15 cellular contexts compared by ENCODE assay signal in genomic region chr14:104549536-104550339, GRCh38. TPM values are rescaled to one million over a fixed set of nuclear protein-coding genes. Genes with fewer than 3 reads are reported as not detected.
DNase-seq lines count a peak whose midpoint lies in the region; ATAC-seq and TF ChIP-seq lines count a peak whose summit lies in the region.
"Had no signal": no experiment of that assay in that cellular context is flagged by ENCODE, and none has a peak within 500 bp of the region (broad histone marks: within the 10 kb centered on the region; RNA-seq: fewer than 3 reads in every experiment).

No MANE protein-coding gene starts in this region.

- H3K36me3 Mint-ChIP-seq in natural killer cell, result no peaks in the 10 kb centered on the region
- no peaks in the 10 kb centered on the region for H3K36me3 Mint-ChIP-seq in natural killer cell treated with Interleukin-12 subunit alpha and Interleukin-12 subunit beta and Interleukin-15 and Interleukin-18, amount 100 ng/mL, for 72 hours
- H3K36me3 Mint-ChIP-seq in WTC11, result no peaks in the 10 kb centered on the region
- H3K36me3 Mint-ChIP-seq in Caco-2 (ENCODE audit: insufficient read depth, unreplicated experiment), result no peaks in the 10 kb centered on the region

- no peak for ATAC-seq in natural killer cell
- no peak for ATAC-seq in natural killer cell treated with Interleukin-12 subunit alpha and Interleukin-12 subunit beta and Interleukin-15 and Interleukin-18, amount 100 ng/mL, for 72 hours
- ATAC-seq in WTC11, result no peak
- ATAC-seq: GM12878 had no signal

- H3K4me1 Mint-ChIP-seq in natural killer cell (no peaks in the 10 kb centered on the region), WTC11 (peaks cover 6% of the 10 kb centered on the region), Caco-2 (ENCODE audit: low read depth, unreplicated experiment) (peaks cover 4% of the 10 kb centered on the region)
- no peaks in the 10 kb centered on the region for H3K4me1 Mint-ChIP-seq in natural killer cell treated with Interleukin-12 subunit alpha and Interleukin-12 subunit beta and Interleukin-15 and Interleukin-18, amount 100 ng/mL, for 72 hours (ENCODE audit: low read depth in 2 of 2)

- H3K4me3 Mint-ChIP-seq in natural killer cell (no peak overlapping the region), WTC11 (no peak overlapping the region), Caco-2 (ENCODE audit: unreplicated experiment) (no peak overlapping the region)
- H3K4me3 Mint-ChIP-seq in natural killer cell treated with Interleukin-12 subunit alpha and Interleukin-12 subunit beta and Interleukin-15 and Interleukin-18, amount 100 ng/mL, for 72 hours, result no peak overlapping the region

- no peaks in the 10 kb centered on the region for H3K36me3 ChIP-seq in Caco-2 (ENCODE audit: control insufficient read depth, insufficient read depth, low read length)
- H3K36me3 ChIP-seq: BLaER1 had no signal

- POLR2A ChIA-PET in WTC11 (lab: Charles Lee) (no interaction called here), Caco-2 (lab: Charles Lee) (no interaction called here)

- intact Hi-C loops in natural killer cell (cut with micrococcal nuclease) (no loop called here), Caco-2 (cut with micrococcal nuclease; ENCODE audit: unreplicated experiment) (no loop called here)

- H3K27me3 ChIP-seq in Caco-2 (replicated peaks; ENCODE audit: control insufficient read depth, insufficient read depth, low read length), result peaks cover 5% of the 10 kb centered on the region
- H3K27me3 ChIP-seq: BLaER1 had no signal

- H3K27me3 Mint-ChIP-seq in natural killer cell (ENCODE audit: low read depth in 2 of 2) (peaks cover 4 to 5% of the 10 kb centered on the region in 2 donors), WTC11 (ENCODE audit: low read depth) (no peaks in the 10 kb centered on the region), Caco-2 (ENCODE audit: insufficient read depth, unreplicated experiment) (peaks cover 43% of the 10 kb centered on the region)
- peaks cover 4 to 7% of the 10 kb centered on the region in 2 donors for H3K27me3 Mint-ChIP-seq in natural killer cell treated with Interleukin-12 subunit alpha and Interleukin-12 subunit beta and Interleukin-15 and Interleukin-18, amount 100 ng/mL, for 72 hours

- H3K9me3 ChIP-seq in Caco-2, result peaks cover 5% of the 10 kb centered on the region; the same call in 1 of the 2 replicates
- H3K9me3 ChIP-seq: BLaER1 had no signal

- H3K4me1 ChIP-seq in Caco-2, result no peaks in the 10 kb centered on the region

- TF ChIP-seq CTCF in natural killer cell (IDR thresholded peaks at IDR 0.05) (no peak), WTC11 (IDR thresholded peaks at IDR 0.05) (no peak), Caco-2 (IDR thresholded peaks at IDR 0.05; ENCODE audit: insufficient read depth in 1 of 2, low read depth in 1 of 2, low read length in 1 of 2, severe bottlenecking in 1 of 2, unreplicated experiment in 1 of 2) (no peak)

- DNase-seq in natural killer cell (peak; percentile 6), WTC11 (ENCODE audit: low spot score) (no peak), mesenteric fat pad (ENCODE audit: low spot score) (peak; percentile 73), ureter (ENCODE audit: low spot score) (peak; percentile 13), SHP77 (lab: John Stamatoyannopoulos, UW) (no peak), Caco-2 (no peak), NCI-H1436 (lab: John Stamatoyannopoulos, UW) (no peak)
- no peak for DNase-seq in natural killer cell treated with Interleukin-12 subunit alpha and Interleukin-12 subunit beta and Interleukin-15 and Interleukin-18, amount 100 ng/mL, for 72 hours (ENCODE audit: low spot score)
- DNase-seq: DMS53, NCI-H345, NCI-H526 treated with DMSO at 0.1 percent for 48 hours had no signal

- H3K4me3 ChIP-seq in Caco-2 (ENCODE audit: low read depth, low read length), result no peak overlapping the region
- H3K4me3 ChIP-seq: BLaER1, GM12878 had no signal

- no TSS peak for BruUV-seq in Caco-2 (replicated peaks; lab: Mats Ljungman, UMichigan)

- no peaks in the 10 kb centered on the region for H3K9me3 Mint-ChIP-seq in natural killer cell
- H3K9me3 Mint-ChIP-seq in natural killer cell treated with Interleukin-12 subunit alpha and Interleukin-12 subunit beta and Interleukin-15 and Interleukin-18, amount 100 ng/mL, for 72 hours, result no peaks in the 10 kb centered on the region
- H3K9me3 Mint-ChIP-seq in WTC11, result peaks cover 7% of the 10 kb centered on the region; the same call in 1 of the 2 replicates
- no peaks in the 10 kb centered on the region for H3K9me3 Mint-ChIP-seq in Caco-2 (ENCODE audit: unreplicated experiment)

- H3K27ac Mint-ChIP-seq in natural killer cell (no peak overlapping the region), WTC11 (no peak overlapping the region), Caco-2 (ENCODE audit: unreplicated experiment) (no peak overlapping the region)
- H3K27ac Mint-ChIP-seq in natural killer cell treated with Interleukin-12 subunit alpha and Interleukin-12 subunit beta and Interleukin-15 and Interleukin-18, amount 100 ng/mL, for 72 hours, result no peak overlapping the region

- CTCF ChIA-PET in WTC11 (lab: Charles Lee), result no interaction called here
- CTCF ChIA-PET in Caco-2 (lab: Charles Lee), result no interaction called here

TF ChIP-seq in WTC11, 78 proteins besides CTCF, POLR2A, EP300 and RAD21:
- no peak for TF ChIP-seq ZBTB43 (CRISPR knock-in tag; IDR thresholded peaks at IDR 0.05)
- TF ChIP-seq GTF2I (CRISPR knock-in tag; conservative IDR thresholded peaks at IDR 0.05), result peak; percentile 96

RNA-seq across cellular contexts. Expression of gene C14orf180, which starts 29.8 kb away (rescaled TPM):
- not detected for total RNA-seq in natural killer cell
- total RNA-seq in natural killer cell treated with Interleukin-12 subunit alpha and Interleukin-12 subunit beta and Interleukin-15 and Interleukin-18, amount 100 ng/mL, for 72 hours, result not detected
- not detected in 3 replicates for total RNA-seq in WTC11 (2021)
- 25.5 TPM for total RNA-seq in mesenteric fat pad
- 1.7 TPM for total RNA-seq in ureter
- total RNA-seq in Caco-2 (2022), result not detected in 2 replicates
- total RNA-seq: G401, GM12878, SK-MEL-5 had no signal

RNA-seq across cellular contexts. Expression of gene TMEM179, which starts 54.8 kb away (rescaled TPM):
- total RNA-seq in natural killer cell (not detected), WTC11 (2021) (2.4 to 3.9 TPM (median 3.6 TPM) in 3 replicates), mesenteric fat pad (not detected), ureter (0.86 TPM), Caco-2 (2022) (not detected in 2 replicates)
- under 1 TPM; 0.48 to 0.84 TPM for total RNA-seq in natural killer cell treated with Interleukin-12 subunit alpha and Interleukin-12 subunit beta and Interleukin-15 and Interleukin-18, amount 100 ng/mL, for 72 hours
- total RNA-seq: G401, GM12878 had no signal

Comparison
In these comparisons a context has a peak if more than half of its experiments do, and no peak if none do; other contexts are left out.
1. DNase-seq: peak in natural killer cell (single experiment), mesenteric fat pad (single experiment) and ureter (single experiment); none in natural killer cell treated with Interleukin-12 subunit alpha and Interleukin-12 subunit beta and Interleukin-15 and Interleukin-18, amount 100 ng/mL, for 72 hours (single experiment), WTC11 (single experiment), SHP77 (0 of 2), Caco-2 (0 of 2) and NCI-H1436 (single experiment).